15 cellular contexts compared by ENCODE assay signal in the genomic region with DNA sequence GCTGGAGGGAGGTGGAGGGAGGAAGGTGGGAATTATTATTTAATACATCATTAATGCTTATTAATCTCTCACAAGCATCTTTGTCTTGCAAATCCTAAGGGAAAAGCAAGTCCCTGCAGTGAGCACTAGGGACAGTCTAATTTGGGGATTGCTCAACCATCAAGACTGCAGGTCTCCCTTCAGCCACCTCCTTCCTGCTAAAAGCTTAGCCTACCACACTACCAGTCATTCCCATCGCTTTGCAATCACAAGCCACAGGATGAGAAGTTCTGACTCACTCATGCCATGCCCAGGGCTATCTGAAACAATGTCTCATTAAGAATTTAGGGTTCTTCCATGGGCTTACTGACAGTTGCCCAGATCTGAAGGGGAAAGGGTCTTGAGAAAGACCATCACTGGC. TPM values are rescaled to one million over a fixed set of nuclear protein-coding genes. Genes with fewer than 3 reads are reported as not detected.
A peak's percentile ranks its signal among the peaks of the same experiment; 100 is the strongest.
DNase-seq lines count a peak whose midpoint lies in the region; ATAC-seq, FAIRE-seq and TF ChIP-seq lines count a peak whose summit lies in the region.
"Had no signal": no experiment of that assay in that cellular context is flagged by ENCODE, and none has a peak within 500 bp of the region (broad histone marks: within the 10 kb centered on the region; RNA-seq: fewer than 3 reads in every experiment).

No MANE protein-coding gene starts in this region.

- H3K4ac ChIP-seq in H1 (replicated peaks; ENCODE audit: insufficient read length, low read depth, low read length), result no peak overlapping the region

- H3K79me2 ChIP-seq in H1 (ENCODE audit: control insufficient read depth in 1 of 2, insufficient read depth in 2 of 2, low read length in 2 of 2), result no peaks in the 10 kb centered on the region

- no peak overlapping the region for H3K56ac ChIP-seq in H1 (replicated peaks; ENCODE audit: insufficient read length, low read depth, low read length)

- no peaks in the 10 kb centered on the region for H3K36me3 Mint-ChIP-seq in activated CD4-positive, alpha-beta T cell treated with anti-CD3 and anti-CD28 coated beads for 36 hours (ENCODE audit: low read depth)
- H3K36me3 Mint-ChIP-seq in activated CD4-positive, alpha-beta T cell treated with anti-CD3 and anti-CD28 coated beads, Interleukin-2, amount 10 ng/mL, durations not matched to agents 24 days and 14 days (ENCODE audit: low read depth), result no peaks in the 10 kb centered on the region
- H3K36me3 Mint-ChIP-seq: activated CD8-positive, alpha-beta memory T cell treated with anti-CD3 and anti-CD28 coated beads, Interleukin-2, amount 10 ng/mL, durations not matched to agents 7 days and 5 days; stimulated activated memory B cell treated with anti-CD40 and anti-IgM and Interleukin-4, amounts not matched to agents 10 μg/mL and 1 μg/mL and 100 μg/mL, for 72 hours had no signal

- H3K9me3 Mint-ChIP-seq in activated CD4-positive, alpha-beta T cell treated with anti-CD3 and anti-CD28 coated beads for 36 hours (ENCODE audit: low read depth), result no peaks in the 10 kb centered on the region
- no peaks in the 10 kb centered on the region for H3K9me3 Mint-ChIP-seq in activated CD4-positive, alpha-beta T cell treated with anti-CD3 and anti-CD28 coated beads, Interleukin-2, amount 10 ng/mL, durations not matched to agents 24 days and 14 days
- H3K9me3 Mint-ChIP-seq: stimulated activated memory B cell treated with anti-CD40 and anti-IgM and Interleukin-4, amounts not matched to agents 10 μg/mL and 1 μg/mL and 100 μg/mL, for 72 hours; T-helper 1 cell treated with Interleukin-12 subunit alpha and Interleukin-12 subunit beta and Interleukin-4 antibody, amounts not matched to agents 30 μg/mL and 1 μg/mL, for 36 hours had no signal

- no peaks in the 10 kb centered on the region for H3K36me3 ChIP-seq in H1 (ENCODE audit: control insufficient read depth in 2 of 4, insufficient read depth in 4 of 4, low read length in 3 of 4)
- H3K36me3 ChIP-seq: adrenal gland had no signal

- H2BK5ac ChIP-seq in H1 (ENCODE audit: low read depth, low read length), result no peak overlapping the region

- H3K4me3 ChIP-seq in H1 (ENCODE audit: extremely low read depth in 1 of 4, insufficient read depth in 2 of 4, low read depth in 3 of 4, low read length in 4 of 4), result no peak overlapping the region
- H3K4me3 ChIP-seq: adrenal gland had no signal

- no peaks in the 10 kb centered on the region for H3K79me1 ChIP-seq in H1 (ENCODE audit: low read depth, low read length)

- POLR2A ChIA-PET in activated CD4-positive, alpha-beta T cell treated with anti-CD3 and anti-CD28 coated beads for 36 hours (lab: Charles Lee), result no interaction called here
- POLR2A ChIA-PET in H1 (lab: Charles Lee; ENCODE audit: partially characterized antibody), result no interaction called here

- H3K27ac Mint-ChIP-seq in activated CD4-positive, alpha-beta T cell treated with anti-CD3 and anti-CD28 coated beads for 36 hours, result no peak overlapping the region
- no peak overlapping the region for H3K27ac Mint-ChIP-seq in activated CD4-positive, alpha-beta T cell treated with anti-CD3 and anti-CD28 coated beads, Interleukin-2, amount 10 ng/mL, durations not matched to agents 24 days and 14 days
- H3K27ac Mint-ChIP-seq: activated CD8-positive, alpha-beta memory T cell treated with anti-CD3 and anti-CD28 coated beads, Interleukin-2, amount 10 ng/mL, durations not matched to agents 7 days and 5 days; stimulated activated memory B cell treated with anti-CD40 and anti-IgM and Interleukin-4, amounts not matched to agents 10 μg/mL and 1 μg/mL and 100 μg/mL, for 72 hours; T-helper 1 cell treated with Interleukin-12 subunit alpha and Interleukin-12 subunit beta and Interleukin-4 antibody, amounts not matched to agents 30 μg/mL and 1 μg/mL, for 36 hours had no signal

- no peaks in the 10 kb centered on the region for H3K27me3 ChIP-seq in H1 (replicated peaks in 1 of 4; ENCODE audit: control insufficient read depth in 3 of 4, extremely low read depth in 1 of 4, insufficient read depth in 3 of 4, low read length in 3 of 4)
- H3K27me3 ChIP-seq: adrenal gland had no signal

- H4K8ac ChIP-seq in H1 (ENCODE audit: extremely low read depth, insufficient read depth, low read length), result no peak overlapping the region

- H4K5ac ChIP-seq in H1 (ENCODE audit: insufficient read length, low read depth, low read length), result no peak overlapping the region

- no peak overlapping the region for H4K91ac ChIP-seq in H1 (replicated peaks; ENCODE audit: insufficient read length, low read length)

- H2BK20ac ChIP-seq in H1 (ENCODE audit: low read length), result no peak overlapping the region

- H3K4me2 ChIP-seq in H1 (ENCODE audit: insufficient read depth in 1 of 2, low read depth in 2 of 2, low read length in 2 of 2), result no peak overlapping the region

- H3K23me2 ChIP-seq in H1 (ENCODE audit: low read depth, low read length), result no peaks in the 10 kb centered on the region

- no peak for TF ChIP-seq RAD21 in H1 (IDR thresholded peaks at IDR 0.05 in 1 of 2, conservative IDR thresholded peaks at IDR 0.05 in 1 of 2; ENCODE audit: low read depth in 2 of 2, low read length in 2 of 2)

- CTCF ChIA-PET in activated CD4-positive, alpha-beta T cell treated with anti-CD3 and anti-CD28 coated beads for 36 hours (lab: Charles Lee), result no interaction called here
- CTCF ChIA-PET in H1 (lab: Charles Lee; ENCODE audit: partially characterized antibody), result interaction anchor here (1.2 to 1.7 kb wide), 5 partner anchors 10 to 80 kb away, joined by 3 to 5 read pairs (median 4); no protein-coding TSS in a partner anchor

- no peak overlapping the region for H2AFZ ChIP-seq in H1 (ENCODE audit: low read length)

- no peak overlapping the region for H2BK120ac ChIP-seq in H1 (replicated peaks; ENCODE audit: low read depth, low read length)

- no peak overlapping the region for H2BK15ac ChIP-seq in H1 (ENCODE audit: low read length)

- H3K9ac ChIP-seq in H1 (replicated peaks in 1 of 4; ENCODE audit: extremely low read depth in 1 of 4, low read depth in 3 of 4, low read length in 3 of 4), result no peak overlapping the region

- H2AK5ac ChIP-seq in H1 (ENCODE audit: low read depth, low read length), result no peak overlapping the region

- H3K9me3 ChIP-seq in H1 (ENCODE audit: insufficient read depth in 2 of 2, low read depth in 1 of 2, low read length in 1 of 2), result no peaks in the 10 kb centered on the region
- H3K9me3 ChIP-seq: adrenal gland had no signal

- no peak for TF ChIP-seq POLR2A in H1 (IDR thresholded peaks at IDR 0.05; ENCODE audit: control extremely low read depth in 1 of 2, low read depth in 2 of 2, low read length in 2 of 2)

- no peaks in the 10 kb centered on the region for H3K4me1 Mint-ChIP-seq in activated CD4-positive, alpha-beta T cell treated with anti-CD3 and anti-CD28 coated beads for 36 hours
- H3K4me1 Mint-ChIP-seq in activated CD4-positive, alpha-beta T cell treated with anti-CD3 and anti-CD28 coated beads, Interleukin-2, amount 10 ng/mL, durations not matched to agents 24 days and 14 days, result no peaks in the 10 kb centered on the region
- H3K4me1 Mint-ChIP-seq: activated CD8-positive, alpha-beta memory T cell treated with anti-CD3 and anti-CD28 coated beads, Interleukin-2, amount 10 ng/mL, durations not matched to agents 7 days and 5 days had no signal

- no peak for TF ChIP-seq EP300 in H1 (IDR thresholded peaks at IDR 0.05; ENCODE audit: borderline replicate concordance in 1 of 2, low read depth in 2 of 2, low read length in 2 of 2)

- intact Hi-C loops in activated CD4-positive, alpha-beta T cell treated with anti-CD3 and anti-CD28 coated beads for 36 hours (cut with DNase I, micrococcal nuclease), result no loop called here
- intact Hi-C loops in activated CD4-positive, alpha-beta T cell treated with anti-CD3 and anti-CD28 coated beads, Interleukin-2, amount 10 ng/mL, durations not matched to agents 24 days and 14 days (cut with micrococcal nuclease), result no loop called here
- intact Hi-C loops in left colon (cut with DNase I, micrococcal nuclease), result no loop called here
- intact Hi-C loops in posterior cingulate gyrus (cut with DNase I), result no loop called here

- peak in 1 of 3 experiments; percentile 42; a peak in 1 of 4 replicates for TF ChIP-seq CTCF in H1 (IDR thresholded peaks at IDR 0.05; ENCODE audit: control extremely low read depth in 1 of 3, insufficient read depth in 1 of 3, low read depth in 1 of 3, low read length in 3 of 3)

- peaks cover 0 to 3% (median 0%) of the 10 kb centered on the region in 4 experiments; a peak in 1 of 7 replicates for H3K4me1 ChIP-seq in H1 (replicated peaks in 1 of 4; ENCODE audit: control insufficient read depth in 3 of 4, insufficient read depth in 4 of 4, low read length in 3 of 4)
- H3K4me1 ChIP-seq: adrenal gland had no signal

- FAIRE-seq in H1 (lab: Jason Lieb, UNC), result peak; percentile 72

- H3K27me3 Mint-ChIP-seq in activated CD4-positive, alpha-beta T cell treated with anti-CD3 and anti-CD28 coated beads for 36 hours, result no peaks in the 10 kb centered on the region
- peaks cover 4% of the 10 kb centered on the region for H3K27me3 Mint-ChIP-seq in activated CD4-positive, alpha-beta T cell treated with anti-CD3 and anti-CD28 coated beads, Interleukin-2, amount 10 ng/mL, durations not matched to agents 24 days and 14 days
- H3K27me3 Mint-ChIP-seq: activated CD8-positive, alpha-beta memory T cell treated with anti-CD3 and anti-CD28 coated beads, Interleukin-2, amount 10 ng/mL, durations not matched to agents 7 days and 5 days; stimulated activated memory B cell treated with anti-CD40 and anti-IgM and Interleukin-4, amounts not matched to agents 10 μg/mL and 1 μg/mL and 100 μg/mL, for 72 hours had no signal

- peak; percentile 5 for DNase-seq in activated CD4-positive, alpha-beta T cell treated with anti-CD3 and anti-CD28 coated beads for 36 hours
- no peak for DNase-seq in activated CD4-positive, alpha-beta T cell treated with anti-CD3 and anti-CD28 coated beads, Interleukin-2, amount 10 ng/mL, durations not matched to agents 24 days and 14 days
- DNase-seq in OCI-M1 (lab: John Stamatoyannopoulos, UW) (peak; percentile 35), H1 (ENCODE audit: low read depth in 1 of 2, low spot score in 2 of 2) (peak in 1 of 2 experiments; percentile 23), renal cortical epithelial cell (ENCODE audit: low read depth) (peak; percentile 85), midbrain (lab: John Stamatoyannopoulos, UW) (no peak), left colon (no peak), posterior cingulate gyrus (no peak)
- DNase-seq: activated CD8-positive, alpha-beta memory T cell treated with anti-CD3 and anti-CD28 coated beads, Interleukin-2, amount 10 ng/mL, durations not matched to agents 7 days and 5 days; DND-41; MM.1S; NCI-H82 had no signal

- ATAC-seq in activated CD4-positive, alpha-beta T cell treated with anti-CD3 and anti-CD28 coated beads for 36 hours, result no peak
- ATAC-seq in left colon, result no peak
- ATAC-seq: activated CD8-positive, alpha-beta memory T cell treated with anti-CD3 and anti-CD28 coated beads, Interleukin-2, amount 10 ng/mL, durations not matched to agents 7 days and 5 days; stimulated activated memory B cell treated with anti-CD40 and anti-IgM and Interleukin-4, amounts not matched to agents 10 μg/mL and 1 μg/mL and 100 μg/mL, for 72 hours had no signal

- no peak overlapping the region for H2BK12ac ChIP-seq in H1 (ENCODE audit: low read depth, low read length)

- WGBS in H1 (ENCODE audit: extremely low coverage in 1 of 2, insufficient coverage in 1 of 2, insufficient read length in 1 of 2, insufficient replicate concordance in 2 of 2, low coverage in 1 of 2, low lambda C conversion rate in 2 of 2, missing lambda C conversion rate in 1 of 2), 2 experiments, result 100% methylated on average over 1 of the region's 1 CpG; no CpG with 5 or more reads in 1 of the 2 experiments

- H3K14ac ChIP-seq in H1 (ENCODE audit: insufficient read length), result no peak overlapping the region

- no peak overlapping the region for H3K27ac ChIP-seq in H1 (ENCODE audit: low read depth, low read length)
- H3K27ac ChIP-seq: adrenal gland had no signal

- H3K18ac ChIP-seq in H1 (ENCODE audit: extremely low read depth, low read length), result no peak overlapping the region

- no peak overlapping the region for H3K23ac ChIP-seq in H1 (ENCODE audit: insufficient read length)

- H3K4me3 Mint-ChIP-seq in activated CD4-positive, alpha-beta T cell treated with anti-CD3 and anti-CD28 coated beads for 36 hours, result no peak overlapping the region
- H3K4me3 Mint-ChIP-seq in activated CD4-positive, alpha-beta T cell treated with anti-CD3 and anti-CD28 coated beads, Interleukin-2, amount 10 ng/mL, durations not matched to agents 24 days and 14 days, result no peak overlapping the region
- H3K4me3 Mint-ChIP-seq: activated CD8-positive, alpha-beta memory T cell treated with anti-CD3 and anti-CD28 coated beads, Interleukin-2, amount 10 ng/mL, durations not matched to agents 7 days and 5 days; stimulated activated memory B cell treated with anti-CD40 and anti-IgM and Interleukin-4, amounts not matched to agents 10 μg/mL and 1 μg/mL and 100 μg/mL, for 72 hours; T-helper 1 cell treated with Interleukin-12 subunit alpha and Interleukin-12 subunit beta and Interleukin-4 antibody, amounts not matched to agents 30 μg/mL and 1 μg/mL, for 36 hours had no signal

- peaks cover 0 to 1% of the 10 kb centered on the region in 2 experiments for H4K20me1 ChIP-seq in H1 (replicated peaks in 1 of 2; ENCODE audit: control insufficient read depth in 1 of 2, insufficient read depth in 2 of 2, low read length in 2 of 2)

RNA-seq across cellular contexts. Expression of gene EIF1B, which starts 51.0 kb away (rescaled TPM):
- 10 to 100 TPM; 35.1 to 39.2 TPM for total RNA-seq in activated CD4-positive, alpha-beta T cell treated with anti-CD3 and anti-CD28 coated beads for 36 hours
- 46.1 and 47.7 TPM in 2 replicates for total RNA-seq in activated CD4-positive, alpha-beta T cell treated with anti-CD3 and anti-CD28 coated beads, Interleukin-2, amount 10 ng/mL, durations not matched to agents 24 days and 14 days
- 111 and 115 TPM in 2 replicates for total RNA-seq in H1 (2021; fragmentation: NEBNext Ultra II Directional; extraction: Animal tissue kit (Norgen Biotek cat#: 25700))
- 42.4 and 42.5 TPM in 2 replicates for polyA plus RNA-seq in H1 (2011; rRNA removed)
- polyA plus RNA-seq in H1 (2011; cell fraction: cytosol; rRNA removed), result 34.9 TPM
- polyA plus RNA-seq in H1 (2011; cell fraction: nucleus; rRNA removed), result 32.6 TPM
- 89.6 to 114 TPM (median 91.8 TPM) in 4 replicates for polyA plus RNA-seq in H1 (2012, experiment 1 of 2)
- polyA plus RNA-seq in H1 (2012, experiment 2 of 2), result 124 TPM
- 114 TPM for polyA plus RNA-seq in H1 (2013, experiment 1 of 2)
- polyA plus RNA-seq in H1 (2013, experiment 2 of 2), result 109 TPM
- polyA minus RNA-seq in H1 (2011; rRNA and poly(A)+ RNA removed), result 6.8 and 7.0 TPM in 2 replicates
- polyA minus RNA-seq in H1 (2011; cell fraction: cytosol; rRNA and poly(A)+ RNA removed), result 25.8 TPM
- polyA minus RNA-seq in H1 (2011; cell fraction: nucleus; rRNA and poly(A)+ RNA removed), result 28.0 TPM
- total RNA-seq in renal cortical epithelial cell (17.7 and 27.8 TPM in 2 replicates), left colon (10 to 100 TPM; 39.6 to 49.2 TPM)

Comparison
In these comparisons a context has a peak if more than half of its experiments do, and no peak if none do; other contexts are left out.
1. DNase-seq: peak in activated CD4-positive, alpha-beta T cell treated with anti-CD3 and anti-CD28 coated beads for 36 hours (single experiment), OCI-M1 (single experiment) and renal cortical epithelial cell (single experiment); none in activated CD4-positive, alpha-beta T cell treated with anti-CD3 and anti-CD28 coated beads, Interleukin-2, amount 10 ng/mL, durations not matched to agents 24 days and 14 days (single experiment), midbrain (single experiment), left colon (0 of 2) and posterior cingulate gyrus (0 of 10).